Comparison of ENCODE assay signal across 8 cellular contexts in genomic region chr9:105245720-105246161, GRCh38. TPM values are rescaled to one million over a fixed set of nuclear protein-coding genes. Genes with fewer than 3 reads are reported as not detected.
DNase-seq lines count a peak whose midpoint lies in the region; ATAC-seq and TF ChIP-seq lines count a peak whose summit lies in the region.

No MANE protein-coding gene starts in this region.

- intact Hi-C loops in psoas muscle (cut with DNase I): loop anchor here in 1 of 2 donors (5.0 kb wide), 1 partner anchor 167 kb away; no protein-coding TSS in a partner anchor

- no peak for DNase-seq in RWPE1 (ENCODE audit: low spot score)
- peak in 1 of 2 donors; percentile 33 for DNase-seq in fibroblast of lung (ENCODE audit: low read depth in 2 of 2)
- no peak for DNase-seq in psoas muscle
- no peak for DNase-seq in ACHN
- DNase-seq in NCI-H1092 treated with DMSO at 0.1 percent for 48 hours (lab: John Stamatoyannopoulos, UW): no peak
- no peak for DNase-seq in cerebellar cortex (ENCODE audit: low spot score)

- POLR2A ChIA-PET in RWPE1 (lab: Yijun Ruan, JAX; ENCODE audit: low non-redundant PET): no interaction called here

- H3K4me3 ChIP-seq in GM08714 (ENCODE audit: low read length) (peak overlapping the region; percentile 67), fibroblast of lung (replicated peaks in 1 of 4; ENCODE audit: control extremely low read depth in 1 of 4, insufficient read depth in 1 of 4, low read depth in 3 of 4, low read length in 4 of 4) (peak overlapping the region; percentile 74 to 81 (median 79)), psoas muscle (peak overlapping the region; percentile 83)

- H3K36me3 ChIP-seq in fibroblast of lung (ENCODE audit: control insufficient read depth, insufficient read depth, low read length) (no peaks in the 10 kb centered on the region), psoas muscle (ENCODE audit: insufficient read depth in 1 of 2, low read depth in 1 of 2) (no peaks in the 10 kb centered on the region)

- H2AFZ ChIP-seq in fibroblast of lung (ENCODE audit: low read length): peak overlapping the region; percentile 77

- H3K4me1 ChIP-seq in fibroblast of lung (ENCODE audit: control insufficient read depth, extremely low read depth, insufficient read depth, low read length) (no peaks in the 10 kb centered on the region), psoas muscle (peaks cover 9% of the 10 kb centered on the region)

- 3 to 7% (median 4%) methylated on average over 10 of the region's 10 CpGs for WGBS in psoas muscle, 3 donors

- peaks cover 1% of the 10 kb centered on the region for H3K79me2 ChIP-seq in fibroblast of lung (ENCODE audit: control insufficient read depth, insufficient read depth, low read length)

- in situ Hi-C loops in ACHN (cut with HindIII; ENCODE audit: low pct_ligation_motif_present, low pct_unique_long_range_greater_than_20kb, low sequenced_read_pairs): no loop called here

- no peak for ATAC-seq in psoas muscle
- no peak for ATAC-seq in GM19397 (IDR thresholded peaks at IDR 0.05; ENCODE audit: unreplicated experiment)

- CTCF ChIA-PET in RWPE1 (lab: Yijun Ruan, JAX): interaction anchor here (0.5 to 2.8 kb wide), 12 partner anchors 16 to 480 kb away, joined by 3 to 15 read pairs (median 4); partner anchors contain the start of gene ABCA1

- H3K27me3 ChIP-seq in fibroblast of lung (ENCODE audit: control insufficient read depth, insufficient read depth, low read length): no peaks in the 10 kb centered on the region
- no peaks in the 10 kb centered on the region for H3K27me3 ChIP-seq in psoas muscle (ENCODE audit: insufficient read depth in 3 of 3, low read length in 2 of 3)

- peak overlapping the region; percentile 83 for H3K27ac ChIP-seq in RWPE1
- H3K27ac ChIP-seq in fibroblast of lung (ENCODE audit: insufficient read depth, low read length): peak overlapping the region; percentile 39
- peak overlapping the region; percentile 80 for H3K27ac ChIP-seq in psoas muscle

- H3K9me3 ChIP-seq in fibroblast of lung (ENCODE audit: control insufficient read depth, insufficient read depth, low read depth, low read length) (no peaks in the 10 kb centered on the region), psoas muscle (no peaks in the 10 kb centered on the region)

- H3K4me2 ChIP-seq in fibroblast of lung (ENCODE audit: extremely low read depth, insufficient read depth, low read length): peak overlapping the region; percentile 88

- TF ChIP-seq CTCF in RWPE1 (conservative IDR thresholded peaks at IDR 0.05; ENCODE audit: low read depth) (no peak), fibroblast of lung (conservative IDR thresholded peaks at IDR 0.05 in 1 of 2, IDR thresholded peaks at IDR 0.05 in 1 of 2; ENCODE audit: low read depth in 1 of 2, low read length in 2 of 2) (no peak), psoas muscle (IDR thresholded peaks at IDR 0.05) (no peak)

- H3K9ac ChIP-seq in fibroblast of lung (ENCODE audit: insufficient read depth, low read length): no peak overlapping the region

- H4K20me1 ChIP-seq in fibroblast of lung (ENCODE audit: control insufficient read depth, extremely low read depth, insufficient read depth, low read length): no peaks in the 10 kb centered on the region

RNA-seq across cellular contexts. Expression of gene SLC44A1, which starts 1.3 kb away (rescaled TPM):
- total RNA-seq in fibroblast of lung (36.2 and 54.2 TPM in 2 replicates), psoas muscle (10 to 100 TPM in 2 of 4 donors, 1 to 10 TPM in 2; 7.0 to 18.9 (median 9.8) TPM)
- polyA plus RNA-seq in fibroblast of lung (26.7 and 35.9 TPM in 2 replicates), psoas muscle (1 to 10 TPM; 3.3 to 6.3 (median 4.0) TPM)
- polyA plus RNA-seq in fibroblast of lung (2012): 17.2 and 21.2 TPM in 2 replicates
- polyA minus RNA-seq in fibroblast of lung (ENCODE audit: low replicate concordance): 70.3 and 73.4 TPM in 2 replicates
